Comparison of ENCODE assay signal across 29 cellular contexts in the genomic region with DNA sequence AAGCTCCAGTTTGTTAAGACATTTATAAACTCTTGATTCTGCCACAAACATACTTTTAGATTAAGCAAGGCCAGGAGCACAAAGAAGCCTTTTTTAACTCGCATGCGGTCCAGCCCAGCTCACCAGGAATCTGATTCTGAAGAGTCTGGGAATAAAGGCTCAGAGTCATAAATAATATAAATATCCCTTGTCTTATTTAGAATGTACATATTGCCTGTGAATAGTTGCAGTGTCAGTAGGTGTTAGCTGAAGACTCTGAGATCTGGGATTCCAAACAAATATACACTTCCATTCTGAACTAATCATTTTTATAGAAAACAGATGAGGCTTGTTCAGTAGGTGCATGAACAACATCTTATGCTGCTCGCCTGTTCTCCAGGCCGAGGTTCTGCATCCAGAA.
"Had no signal": no experiment of that assay in that cellular context is flagged by ENCODE, and none has a peak within 500 bp of the region (broad histone marks: within the 10 kb centered on the region; RNA-seq: fewer than 3 reads in every experiment).

No MANE protein-coding gene starts in this region.

- DNase-seq: activated CD4-positive, alpha-beta memory T cell treated with anti-CD3 and anti-CD28 coated beads for 36 hours; activated CD4-positive, alpha-beta T cell treated with anti-CD3 and anti-CD28 coated beads for 36 hours; activated CD4-positive, alpha-beta T cell treated with anti-CD3 and anti-CD28 coated beads, Interleukin-2, amount 10 ng/mL, durations not matched to agents 24 days and 14 days; activated CD4-positive, CD25-positive, alpha-beta regulatory T cell; activated CD4-positive, CD25-positive, alpha-beta regulatory T cell treated with anti-CD3 and anti-CD28 coated beads, Interleukin-2, amount 50 U/mL, for 72 hours; activated CD8-positive, alpha-beta memory T cell treated with anti-CD3 and anti-CD28 coated beads, Interleukin-2, amount 10 ng/mL, durations not matched to agents 7 days and 5 days; activated CD8-positive, alpha-beta memory T cell treated with anti-CD3 and anti-CD28 coated beads, Interleukin-2, amount 50 U/mL, for 4 hours; activated CD8-positive, alpha-beta T cell treated with anti-CD3 and anti-CD28 coated beads, Interleukin-2, amount 10 ng/mL, durations not matched to agents 7 days and 5 days; activated effector memory CD4-positive, alpha-beta T cell treated with anti-CD3 and anti-CD28 coated beads, Interleukin-2, amount 50 U/mL, for 16 hours; activated naive CD4-positive, alpha-beta T cell treated with anti-CD3 and anti-CD28 coated beads for 36 hours; activated naive CD8-positive, alpha-beta T cell treated with anti-CD3 and anti-CD28 coated beads for 36 hours; activated naive CD8-positive, alpha-beta T cell treated with anti-CD3 and anti-CD28 coated beads, Interleukin-2, amount 50 U/mL, for 24 hours; activated T-cell treated with anti-CD3 and anti-CD28 coated beads, Interleukin-2, amount 50 U/mL, for 1 hour; activated T-cell treated with anti-CD3 and anti-CD28 coated beads, Interleukin-2, amount 50 U/mL, for 48 hours; adrenal gland; amygdala; aorta; body of pancreas; caudate nucleus; cortex of kidney; dermis blood vessel endothelial cell; effector CD4-positive, alpha-beta T cell; effector memory CD8-positive, alpha-beta T cell; esophagus squamous epithelium; heart right ventricle; T-helper 2 cell had no signal

- H2AFZ ChIP-seq: hepatocyte had no signal

- H3K36me3 ChIP-seq: adrenal gland, esophagus squamous epithelium, gastroesophageal sphincter, heart right ventricle had no signal

- H3K4me3 ChIP-seq: adrenal gland, body of pancreas, esophagus squamous epithelium, gastroesophageal sphincter, heart right ventricle, hepatocyte had no signal

- H3K4me1 ChIP-seq: adrenal gland, esophagus squamous epithelium had no signal

- ATAC-seq: activated CD4-positive, alpha-beta T cell treated with anti-CD3 and anti-CD28 coated beads for 36 hours; activated CD8-positive, alpha-beta memory T cell treated with anti-CD3 and anti-CD28 coated beads, Interleukin-2, amount 10 ng/mL, durations not matched to agents 7 days and 5 days; activated CD8-positive, alpha-beta T cell treated with anti-CD3 and anti-CD28 coated beads, Interleukin-2, amount 10 ng/mL, durations not matched to agents 7 days and 5 days; activated naive CD8-positive, alpha-beta T cell treated with anti-CD3 and anti-CD28 coated beads, Interleukin-2, amount 50 U/mL, for 24 hours; body of pancreas; effector memory CD8-positive, alpha-beta T cell; gastroesophageal sphincter; heart right ventricle had no signal

- H3K9me3 ChIP-seq: adrenal gland, body of pancreas, esophagus squamous epithelium, gastroesophageal sphincter, heart right ventricle had no signal

- H3K27me3 ChIP-seq: adrenal gland, body of pancreas, esophagus squamous epithelium, gastroesophageal sphincter, hepatocyte had no signal

- H3K27ac ChIP-seq: adrenal gland, body of pancreas, epithelial cell of prostate, esophagus squamous epithelium, gastroesophageal sphincter, heart right ventricle, hepatocyte had no signal

- H3K4me2 ChIP-seq: hepatocyte had no signal

- H3K79me2 ChIP-seq: hepatocyte had no signal
